1 cellular context compared by ENCODE assay signal in the genomic region with DNA sequence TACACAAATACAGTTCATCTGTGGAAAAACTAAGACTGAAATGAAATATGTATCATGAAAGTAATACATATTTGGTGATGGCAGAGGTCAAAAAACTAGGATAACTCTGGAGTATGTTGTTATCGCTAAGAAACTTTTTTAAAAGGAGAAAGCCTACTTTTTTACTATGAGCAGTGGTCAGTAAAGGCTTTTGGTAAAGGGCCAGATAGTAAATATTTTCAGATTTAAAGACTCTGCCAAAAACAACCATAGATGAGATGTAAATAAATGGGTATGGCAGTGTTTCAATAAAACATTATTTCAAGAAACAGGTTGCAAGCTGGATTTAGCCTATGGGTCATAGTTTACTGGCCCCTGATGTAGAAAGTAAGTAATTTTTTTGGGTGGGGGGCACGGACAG.
TF ChIP-seq lines count a peak whose summit lies in the region.

No MANE protein-coding gene starts in this region.

TF ChIP-seq in H1, 55 proteins besides CTCF, POLR2A, EP300 and RAD21:
- TF ChIP-seq KDM5A (IDR thresholded peaks at IDR 0.05; ENCODE audit: low read length) (no peak), EZH2 (IDR thresholded peaks at IDR 0.05; ENCODE audit: low read depth, low read length, severe bottlenecking) (no peak), NANOG (IDR thresholded peaks at IDR 0.05; ENCODE audit: insufficient read depth, low read depth, low read length, poor library complexity, severe bottlenecking) (no peak), CTBP2 (IDR thresholded peaks at IDR 0.05; ENCODE audit: borderline replicate concordance, insufficient read depth, insufficient read length, low read length) (no peak), RFX5 (IDR thresholded peaks at IDR 0.05; ENCODE audit: borderline replicate concordance, low read depth, low read length) (no peak), EGR1 (IDR thresholded peaks at IDR 0.05; ENCODE audit: borderline replicate concordance, low read depth, low read length) (no peak), CHD2 (IDR thresholded peaks at IDR 0.05; ENCODE audit: low read length) (no peak), BRCA1 (IDR thresholded peaks at IDR 0.05; ENCODE audit: low read depth, low read length) (no peak)
